11 cellular contexts compared by ENCODE assay signal in the genomic region with DNA sequence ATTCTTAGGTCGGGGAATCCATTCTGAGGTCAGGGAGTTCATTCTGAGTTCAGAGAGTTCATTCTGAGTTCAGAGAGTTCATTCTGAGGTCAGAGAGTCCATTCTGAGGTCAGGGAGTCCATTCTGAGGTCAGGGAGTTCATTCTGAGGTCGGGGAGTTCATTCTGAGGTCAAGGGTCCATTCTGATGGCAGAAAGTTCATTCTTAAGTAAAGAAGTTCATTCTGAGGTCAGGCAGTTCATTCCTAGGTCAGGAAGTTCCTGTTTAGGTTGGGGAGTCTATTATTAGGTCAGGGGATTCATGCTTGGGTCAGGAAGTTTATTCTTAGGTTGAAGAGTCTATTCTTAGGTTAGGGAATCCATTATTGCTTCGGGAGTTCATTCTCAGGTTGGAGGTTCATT.
"Had no signal": no experiment of that assay in that cellular context is flagged by ENCODE, and none has a peak within 500 bp of the region (broad histone marks: within the 10 kb centered on the region; RNA-seq: fewer than 3 reads in every experiment).

No MANE protein-coding gene starts in this region.

- DNase-seq: activated effector memory CD4-positive, alpha-beta T cell treated with anti-CD3 and anti-CD28 coated beads, Interleukin-2, amount 50 U/mL, for 16 hours; activated T-cell treated with anti-CD3 and anti-CD28 coated beads, Interleukin-2, amount 50 U/mL, for 1 hour; anterior cingulate cortex; immature natural killer cell; mammary epithelial cell; natural killer cell; stimulated activated CD4-positive, alpha-beta T cell treated with anti-CD3 and anti-CD28 coated beads, Interleukin-2, amount 100 ng/mL, for 24 hours; stimulated activated naive CD8-positive, alpha-beta T cell treated with anti-CD3 and anti-CD28 coated beads, Interleukin-15, Interleukin-2, amounts not matched to agents 100 U/mL and 50 U/mL, for 24 hours; T-helper 17 cell had no signal

- H3K27ac Mint-ChIP-seq: activated naive CD8-positive, alpha-beta T cell; immature natural killer cell; natural killer cell; T-helper 17 cell had no signal

- H3K4me3 Mint-ChIP-seq: activated naive CD8-positive, alpha-beta T cell; immature natural killer cell; natural killer cell; T-helper 17 cell had no signal

- H3K4me1 Mint-ChIP-seq: immature natural killer cell had no signal

- ATAC-seq: activated CD4-positive, CD25-positive, alpha-beta regulatory T cell treated with anti-CD3 and anti-CD28 coated beads, Interleukin-2, amount 50 U/mL, for 24 hours; stimulated activated naive CD8-positive, alpha-beta T cell treated with anti-CD3 and anti-CD28 coated beads, Interleukin-15, Interleukin-2, amounts not matched to agents 100 U/mL and 50 U/mL, for 24 hours; T-helper 17 cell had no signal

- H3K27me3 Mint-ChIP-seq: activated naive CD8-positive, alpha-beta T cell had no signal

- H3K36me3 Mint-ChIP-seq: immature natural killer cell, natural killer cell had no signal

- H3K9me3 Mint-ChIP-seq: immature natural killer cell, natural killer cell had no signal
